Comparison of ENCODE assay signal across 14 cellular contexts in genomic region chr22:46065733-46066454, GRCh38.
DNase-seq lines count a peak whose midpoint lies in the region; ATAC-seq and TF ChIP-seq lines count a peak whose summit lies in the region.
"Had no signal": no experiment of that assay in that cellular context is flagged by ENCODE, and none has a peak within 500 bp of the region (broad histone marks: within the 10 kb centered on the region; RNA-seq: fewer than 3 reads in every experiment).

No MANE protein-coding gene starts in this region.

- no peaks in the 10 kb centered on the region for H3K36me3 ChIP-seq in left ventricle myocardium inferior
- H3K36me3 ChIP-seq in mucosa of stomach (ENCODE audit: control insufficient read depth, insufficient read depth, low read length), result no peaks in the 10 kb centered on the region
- no peaks in the 10 kb centered on the region for H3K36me3 ChIP-seq in vagina

- no peak for DNase-seq in left ventricle myocardium inferior
- DNase-seq in left ventricle myocardium superior, result no peak
- DNase-seq in vagina (ENCODE audit: extremely low spot score in 2 of 2), result no peak
- DNase-seq in NCI-H146 treated with DMSO at 0.1 percent for 48 hours (lab: John Stamatoyannopoulos, UW; ENCODE audit: unreplicated experiment), result no peak
- DNase-seq in naive thymus-derived CD8-positive, alpha-beta T cell, result no peak
- no peak for DNase-seq in head of caudate nucleus
- DNase-seq: activated CD4-positive, alpha-beta T cell treated with anti-CD3 and anti-CD28 coated beads, Interleukin-2, amount 50 U/mL, for 48 hours; NCI-H146 had no signal

- H3K27ac ChIP-seq in left ventricle myocardium inferior (replicated peaks) (peak overlapping the region; percentile 100), cingulate gyrus (ENCODE audit: low read depth, low read length) (peak overlapping the region; percentile 100), vagina (peak overlapping the region; percentile 100)

- TF ChIP-seq CTCF in left ventricle myocardium inferior (IDR thresholded peaks at IDR 0.05; ENCODE audit: borderline replicate concordance) (no peak), vagina (IDR thresholded peaks at IDR 0.05) (no peak)

- peaks cover 92% of the 10 kb centered on the region for H3K4me1 ChIP-seq in left ventricle myocardium inferior
- H3K4me1 ChIP-seq in mucosa of stomach (ENCODE audit: control insufficient read depth, insufficient read depth, low read length), result peaks cover 73% of the 10 kb centered on the region
- H3K4me1 ChIP-seq in vagina, result peaks cover 73% of the 10 kb centered on the region

- intact Hi-C loops in left ventricle myocardium inferior (cut with micrococcal nuclease), result no loop called here
- intact Hi-C loops in left ventricle myocardium superior (cut with micrococcal nuclease), result no loop called here
- intact Hi-C loops in vagina (cut with DNase I), result no loop called here
- intact Hi-C loops in head of caudate nucleus (cut with DNase I), result no loop called here

- H3K27ac Mint-ChIP-seq in naive thymus-derived CD8-positive, alpha-beta T cell, result peak overlapping the region in 2 of 10 donors; percentile 48 to 61
- H3K27ac Mint-ChIP-seq: B cell, progenitor cell of endocrine pancreas had no signal

- H3K9me3 Mint-ChIP-seq in naive thymus-derived CD8-positive, alpha-beta T cell, result no peaks in the 10 kb centered on the region

- no peaks in the 10 kb centered on the region for H3K27me3 ChIP-seq in left ventricle myocardium inferior (ENCODE audit: low read depth)
- H3K27me3 ChIP-seq in mucosa of stomach (ENCODE audit: control insufficient read depth, insufficient read depth, low read length), result no peaks in the 10 kb centered on the region
- no peaks in the 10 kb centered on the region for H3K27me3 ChIP-seq in vagina

- H3K27me3 Mint-ChIP-seq in naive thymus-derived CD8-positive, alpha-beta T cell, result no peaks in the 10 kb centered on the region

- POLR2A ChIA-PET in naive thymus-derived CD8-positive, alpha-beta T cell (lab: Charles Lee), result interaction anchor here (0.6 kb wide), 1 partner anchor 73 kb away, joined by 4 read pairs; no protein-coding TSS in a partner anchor

- H3K4me3 ChIP-seq in left ventricle myocardium inferior (peak overlapping the region; percentile 89), mucosa of stomach (ENCODE audit: low read length) (no peak overlapping the region), vagina (peak overlapping the region; percentile 37 to 38)
- H3K4me3 ChIP-seq: GM12878 had no signal

- H3K9me3 ChIP-seq in left ventricle myocardium inferior (replicated peaks), result no peaks in the 10 kb centered on the region
- H3K9me3 ChIP-seq in mucosa of stomach (ENCODE audit: control insufficient read depth, low read length), result no peaks in the 10 kb centered on the region
- no peaks in the 10 kb centered on the region for H3K9me3 ChIP-seq in vagina

- TF ChIP-seq POLR2A in vagina (IDR thresholded peaks at IDR 0.05), result no peak

- peaks cover 0 to 10% (median 5%) of the 10 kb centered on the region in 3 donors for H3K36me3 Mint-ChIP-seq in naive thymus-derived CD8-positive, alpha-beta T cell
- H3K36me3 Mint-ChIP-seq: brain had no signal

- H3K9ac ChIP-seq in mucosa of stomach (ENCODE audit: low read length), result peak overlapping the region; percentile 98

- H3K4me1 Mint-ChIP-seq in naive thymus-derived CD8-positive, alpha-beta T cell, result peaks cover 31 to 63% (median 44%) of the 10 kb centered on the region in 4 donors

- ATAC-seq in left ventricle myocardium superior, result no peak
- no peak for ATAC-seq in naive thymus-derived CD8-positive, alpha-beta T cell
- ATAC-seq: GM12878 had no signal

- H3K4me3 Mint-ChIP-seq in naive thymus-derived CD8-positive, alpha-beta T cell, result no peak overlapping the region
- H3K4me3 Mint-ChIP-seq: B cell had no signal
